8 cellular contexts compared by ENCODE assay signal in genomic region chr3:190017575-190018288, GRCh38.
DNase-seq lines count a peak whose midpoint lies in the region; ATAC-seq and TF ChIP-seq lines count a peak whose summit lies in the region.

No MANE protein-coding gene starts in this region.

- ATAC-seq in foreskin keratinocyte, result peak; percentile 34
- no peak for ATAC-seq in thoracic aorta (ENCODE audit: insufficient number of reproducible peaks, low FRiP score, low read depth)
- ATAC-seq in HG03135 (IDR thresholded peaks at IDR 0.05; ENCODE audit: unreplicated experiment), result no peak
- no peak for ATAC-seq in aorta (ENCODE audit: low FRiP score)

- 27 to 28% methylated on average over 6 of the region's 6 CpGs for WGBS in aorta, 2 donors

- intact Hi-C loops in aorta (cut with DNase I), result loop anchor here (5.0 kb wide), 2 partner anchors 105 to 170 kb away; partner anchors contain the start of gene P3H2 (in 2 of the 2)

- H3K4me1 ChIP-seq in foreskin keratinocyte, result peaks cover 42% of the 10 kb centered on the region
- peaks cover 0 to 7% of the 10 kb centered on the region in 2 donors for H3K4me1 ChIP-seq in thoracic aorta (ENCODE audit: control insufficient read depth in 1 of 2, low read depth in 2 of 2)
- H3K4me1 ChIP-seq in aorta (ENCODE audit: control insufficient read depth in 1 of 2, insufficient read depth in 2 of 2, low read length in 2 of 2), result peaks cover 0 to 3% of the 10 kb centered on the region in 2 donors

- no peaks in the 10 kb centered on the region for H3K36me3 ChIP-seq in thoracic aorta
- no peaks in the 10 kb centered on the region for H3K36me3 ChIP-seq in aorta (ENCODE audit: control insufficient read depth in 1 of 2, insufficient read depth in 2 of 2, low read length in 1 of 2)

- TF ChIP-seq CTCF in foreskin keratinocyte (conservative IDR thresholded peaks at IDR 0.05) (peak; percentile 83), thoracic aorta (IDR thresholded peaks at IDR 0.05) (peak; percentile 27)

- H3K4me3 ChIP-seq in thoracic aorta (no peak overlapping the region), aorta (ENCODE audit: low read length in 2 of 2) (no peak overlapping the region)

- H3K27me3 ChIP-seq in foreskin keratinocyte, result no peaks in the 10 kb centered on the region
- H3K27me3 ChIP-seq in thoracic aorta (replicated peaks; ENCODE audit: insufficient read depth), result no peaks in the 10 kb centered on the region
- no peaks in the 10 kb centered on the region for H3K27me3 ChIP-seq in aorta (ENCODE audit: control insufficient read depth in 1 of 2, insufficient read depth in 2 of 2, low read length in 1 of 2)

- H3K9me3 ChIP-seq in thoracic aorta (no peaks in the 10 kb centered on the region), aorta (ENCODE audit: control insufficient read depth, low read length) (no peaks in the 10 kb centered on the region)

- peak; percentile 37 for DNase-seq in NCI-H2171 treated with DMSO at 0.1 percent for 48 hours (lab: John Stamatoyannopoulos, UW)
- DNase-seq in NCI-H2171 (lab: John Stamatoyannopoulos, UW), result no peak
- DNase-seq in RPMI7951 (ENCODE audit: low read depth), result peak; percentile 80
- peak; percentile 60 to 82 for DNase-seq in foreskin keratinocyte
- DNase-seq in thoracic aorta (ENCODE audit: low spot score), result no peak
- no peak for DNase-seq in aorta
- no peak for DNase-seq in NCI-H774 (lab: John Stamatoyannopoulos, UW)

- H3K27ac ChIP-seq in foreskin keratinocyte (peak overlapping the region; percentile 1), thoracic aorta (no peak overlapping the region), aorta (ENCODE audit: low read depth in 1 of 2, low read length in 2 of 2) (no peak overlapping the region)

Comparison
In these comparisons a context has a peak if more than half of its experiments do, and no peak if none do; other contexts are left out.
1. DNase-seq: peak in NCI-H2171 treated with DMSO at 0.1 percent for 48 hours (single experiment), RPMI7951 (single experiment) and foreskin keratinocyte (2 of 2); none in NCI-H2171 (single experiment), thoracic aorta (single experiment), aorta (0 of 2) and NCI-H774 (single experiment).